27 cellular contexts compared by ENCODE assay signal in genomic region chr22:28002181-28002700, GRCh38.
A peak's percentile ranks its signal among the peaks of the same experiment; 100 is the strongest.
DNase-seq lines count a peak whose midpoint lies in the region; ATAC-seq and TF ChIP-seq lines count a peak whose summit lies in the region.
"Had no signal": no experiment of that assay in that cellular context is flagged by ENCODE, and none has a peak within 500 bp of the region (broad histone marks: within the 10 kb centered on the region; RNA-seq: fewer than 3 reads in every experiment).

No MANE protein-coding gene starts in this region.

- DNase-seq in AG10803 (ENCODE audit: low read depth) (peak; percentile 27), H7 (peak; percentile 63), iris pigment epithelial cell (ENCODE audit: low read depth) (peak; percentile 11), esophagus squamous epithelium (lab: John Stamatoyannopoulos, UW) (no peak), activated T-cell treated with anti-CD3 and anti-CD28 coated beads for 4 hours (no peak)
- no peak for DNase-seq in activated naive CD4-positive, alpha-beta T cell treated with anti-CD3 and anti-CD28 coated beads for 36 hours
- DNase-seq: activated CD4-positive, alpha-beta T cell treated with anti-CD3 and anti-CD28 coated beads, Interleukin-2, amount 50 U/mL, for 1 hour; CD4-positive, CD25-positive, alpha-beta regulatory T cell; dorsolateral prefrontal cortex; midbrain; natural killer cell; NCI-H1105; NCI-H2081; NCI-H82; pancreas; SHP77; stimulated activated CD4-positive, alpha-beta T cell treated with anti-CD3 and anti-CD28 coated beads, Interleukin-12 subunit alpha, Interleukin-12 subunit beta, amount 100 ng/mL, for 4 hours; stimulated activated CD4-positive, alpha-beta T cell treated with anti-CD3 and anti-CD28 coated beads, Interleukin-4, amount 100 ng/mL, for 24 hours; stimulated activated naive CD4-positive, alpha-beta T cell; SW 1271; T1000 had no signal

- H3K27me3 ChIP-seq in H7 (ENCODE audit: control insufficient read depth, insufficient read depth, low read length) (no peaks in the 10 kb centered on the region), esophagus squamous epithelium (no peaks in the 10 kb centered on the region)
- H3K27me3 ChIP-seq: dorsolateral prefrontal cortex, pancreas, vagina had no signal

- no peak overlapping the region for H3K4me3 Mint-ChIP-seq in brain
- H3K4me3 Mint-ChIP-seq in activated naive CD4-positive, alpha-beta T cell treated with anti-CD3 and anti-CD28 coated beads for 36 hours, result no peak overlapping the region
- H3K4me3 Mint-ChIP-seq: CD4-positive, CD25-positive, alpha-beta regulatory T cell; natural killer cell had no signal

- H3K4me1 ChIP-seq in esophagus squamous epithelium, result peaks cover 0 to 24% (median 10%) of the 10 kb centered on the region in 3 donors
- H3K4me1 ChIP-seq: pancreas had no signal

- no peaks in the 10 kb centered on the region for H3K27me3 Mint-ChIP-seq in brain
- no peaks in the 10 kb centered on the region for H3K27me3 Mint-ChIP-seq in activated naive CD4-positive, alpha-beta T cell treated with anti-CD3 and anti-CD28 coated beads for 36 hours (ENCODE audit: low read depth)
- H3K27me3 Mint-ChIP-seq: CD4-positive, CD25-positive, alpha-beta regulatory T cell had no signal

- no peak for ATAC-seq in HG02970 (IDR thresholded peaks at IDR 0.05; ENCODE audit: low FRiP score, unreplicated experiment)
- ATAC-seq: activated naive CD4-positive, alpha-beta T cell treated with anti-CD3 and anti-CD28 coated beads, Interleukin-2, amount 50 U/mL, for 72 hours; natural killer cell; pancreas; right cardiac atrium had no signal

- TF ChIP-seq CTCF in AG10803 (conservative IDR thresholded peaks at IDR 0.05; ENCODE audit: low read length) (peak; percentile 32; the same call in 1 of the 2 replicates), brain (conservative IDR thresholded peaks at IDR 0.05) (no peak), esophagus squamous epithelium (IDR thresholded peaks at IDR 0.05) (no peak)

- CTCF ChIA-PET in activated naive CD4-positive, alpha-beta T cell treated with anti-CD3 and anti-CD28 coated beads for 36 hours (lab: Charles Lee), result interaction anchor here (0.6 kb wide), 1 partner anchor 55 kb away, joined by 4 read pairs; no protein-coding TSS in a partner anchor

- H3K27ac ChIP-seq in esophagus squamous epithelium, result peak overlapping the region in 1 of 4 donors; percentile 26
- H3K27ac ChIP-seq: dorsolateral prefrontal cortex, pancreas, thoracic aorta, vagina had no signal

- peaks cover 20% of the 10 kb centered on the region for H3K36me3 Mint-ChIP-seq in brain
- H3K36me3 Mint-ChIP-seq in activated naive CD4-positive, alpha-beta T cell treated with anti-CD3 and anti-CD28 coated beads for 36 hours (ENCODE audit: low read depth), result no peaks in the 10 kb centered on the region
- H3K36me3 Mint-ChIP-seq: activated naive CD4-positive, alpha-beta T cell treated with anti-CD3 and anti-CD28 coated beads, Interleukin-2, amount 50 U/mL, for 72 hours; CD4-positive, CD25-positive, alpha-beta regulatory T cell; natural killer cell had no signal

- no peak overlapping the region for H3K4me3 ChIP-seq in AG10803 (ENCODE audit: low read length)
- H3K4me3 ChIP-seq in H7 (ENCODE audit: insufficient read depth, low read depth, low read length), result no peak overlapping the region
- H3K4me3 ChIP-seq in esophagus squamous epithelium, result no peak overlapping the region
- H3K4me3 ChIP-seq: dorsolateral prefrontal cortex, pancreas, thoracic aorta, vagina had no signal

- H3K9me3 Mint-ChIP-seq in brain, result no peaks in the 10 kb centered on the region
- H3K9me3 Mint-ChIP-seq in activated naive CD4-positive, alpha-beta T cell treated with anti-CD3 and anti-CD28 coated beads for 36 hours, result no peaks in the 10 kb centered on the region
- H3K9me3 Mint-ChIP-seq: activated naive CD4-positive, alpha-beta T cell treated with anti-CD3 and anti-CD28 coated beads, Interleukin-2, amount 50 U/mL, for 72 hours; CD4-positive, CD25-positive, alpha-beta regulatory T cell; natural killer cell had no signal

- no peaks in the 10 kb centered on the region for H3K36me3 ChIP-seq in H7 (replicated peaks; ENCODE audit: control insufficient read depth, insufficient read depth, low read length)
- H3K36me3 ChIP-seq in esophagus squamous epithelium, result peaks cover 0 to 38% (median 0%) of the 10 kb centered on the region in 3 donors
- H3K36me3 ChIP-seq: pancreas had no signal

- WGBS in esophagus squamous epithelium, 2 donors, result 89 to 91% methylated on average over 5 to 10 of the region's 13 CpGs

- intact Hi-C loops in activated naive CD4-positive, alpha-beta T cell treated with anti-CD3 and anti-CD28 coated beads for 36 hours (cut with micrococcal nuclease), result no loop called here
- intact Hi-C loops in esophagus squamous epithelium (cut with DNase I), result no loop called here

- no peaks in the 10 kb centered on the region for H3K9me3 ChIP-seq in esophagus squamous epithelium
- H3K9me3 ChIP-seq: pancreas, thoracic aorta, vagina had no signal

- H3K4me1 Mint-ChIP-seq in brain, result no peaks in the 10 kb centered on the region
- H3K4me1 Mint-ChIP-seq in activated naive CD4-positive, alpha-beta T cell treated with anti-CD3 and anti-CD28 coated beads for 36 hours (ENCODE audit: low read depth), result no peaks in the 10 kb centered on the region
- H3K4me1 Mint-ChIP-seq: CD4-positive, CD25-positive, alpha-beta regulatory T cell; natural killer cell had no signal

- TF ChIP-seq POLR2A in esophagus squamous epithelium (IDR thresholded peaks at IDR 0.05), result no peak

- peak overlapping the region in 3 of 5 experiments; percentile 70 to 81 (median 76) for H3K27ac Mint-ChIP-seq in brain
- H3K27ac Mint-ChIP-seq in activated naive CD4-positive, alpha-beta T cell treated with anti-CD3 and anti-CD28 coated beads for 36 hours, result no peak overlapping the region
- H3K27ac Mint-ChIP-seq: activated naive CD4-positive, alpha-beta T cell treated with anti-CD3 and anti-CD28 coated beads, Interleukin-2, amount 50 U/mL, for 72 hours; CD4-positive, CD25-positive, alpha-beta regulatory T cell; natural killer cell had no signal

Comparison
In these comparisons a context has a peak if more than half of its experiments do, and no peak if none do; other contexts are left out.
1. DNase-seq: peak in AG10803 (single experiment), H7 (single experiment) and iris pigment epithelial cell (single experiment); none in activated naive CD4-positive, alpha-beta T cell treated with anti-CD3 and anti-CD28 coated beads for 36 hours (single experiment), esophagus squamous epithelium (single experiment) and activated T-cell treated with anti-CD3 and anti-CD28 coated beads for 4 hours (single experiment).